Comparison of ENCODE assay signal across 27 cellular contexts in genomic region chr16:60027351-60027750, GRCh38.
"Had no signal": no experiment of that assay in that cellular context is flagged by ENCODE, and none has a peak within 500 bp of the region (broad histone marks: within the 10 kb centered on the region; RNA-seq: fewer than 3 reads in every experiment).

No MANE protein-coding gene starts in this region.

- H3K4me3 ChIP-seq: ovary, psoas muscle, right lobe of liver, sigmoid colon, stomach, thoracic aorta, thyroid gland, tibial nerve, upper lobe of left lung, vagina had no signal

- DNase-seq: nephron progenitor cell; nucleus accumbens; ovary; posterior cingulate gyrus; psoas muscle; right cardiac atrium; right lobe of liver; sigmoid colon; small intestine; stimulated activated CD4-positive, alpha-beta T cell treated with anti-CD3 and anti-CD28 coated beads, Interleukin-15, amount 100 ng/mL, for 24 hours; stimulated activated CD4-positive, alpha-beta T cell treated with anti-CD3 and anti-CD28 coated beads, Interleukin-2, amount 100 ng/mL, for 24 hours; stimulated activated CD4-positive, alpha-beta T cell treated with anti-CD3 and anti-CD28 coated beads, Interleukin-2, amount 100 ng/mL, for 48 hours; stimulated activated CD4-positive, alpha-beta T cell treated with anti-CD3 and anti-CD28 coated beads, Interleukin-4, amount 100 ng/mL, for 24 hours; stimulated activated naive B cell treated with anti-CD40 and anti-IgM and Interleukin-4, amounts not matched to agents 10 μg/mL and 1 μg/mL and 100 μg/mL, for 72 hours; stimulated activated naive CD4-positive, alpha-beta T cell treated with Interleukin-2 at 50 U/mL for 16 hours; stomach; thyroid gland; trophoblast cell; upper lobe of left lung had no signal

- FAIRE-seq: urothelium cell line had no signal

- H3K9me3 ChIP-seq: neutrophil, ovary, psoas muscle, right lobe of liver, sigmoid colon, thoracic aorta, thyroid gland, tibial nerve, upper lobe of left lung, vagina had no signal

- H3K36me3 ChIP-seq: neutrophil, ovary, right lobe of liver, sigmoid colon, stomach, thoracic aorta, thyroid gland, tibial nerve, upper lobe of left lung, vagina had no signal

- H3K27me3 ChIP-seq: neutrophil, ovary, right lobe of liver, sigmoid colon, stomach, thyroid gland, tibial nerve, upper lobe of left lung, vagina had no signal

- ATAC-seq: natural killer cell treated with Interleukin-12 subunit alpha and Interleukin-12 subunit beta and Interleukin-15 and Interleukin-18, amount 100 ng/mL, for 72 hours; psoas muscle; right cardiac atrium; right lobe of liver; stimulated activated effector memory CD8-positive, alpha-beta T cell treated with anti-CD3 and anti-CD28 coated beads, Interleukin-12 subunit alpha, Interleukin-12 subunit beta, amount 100 ng/mL, for 72 hours; stimulated activated naive B cell treated with anti-CD40 and anti-IgM and Interleukin-4, amounts not matched to agents 10 μg/mL and 1 μg/mL and 100 μg/mL, for 72 hours had no signal

- H2AFZ ChIP-seq: parathyroid adenoma had no signal

- H3K4me1 ChIP-seq: parathyroid adenoma, psoas muscle, right lobe of liver, sigmoid colon, stomach, thyroid gland, tibial nerve, upper lobe of left lung, vagina had no signal

- H3K9ac ChIP-seq: parathyroid adenoma had no signal

- H3K79me2 ChIP-seq: parathyroid adenoma had no signal

- H3K27ac ChIP-seq: neutrophil, ovary, parathyroid adenoma, psoas muscle, right lobe of liver, sigmoid colon, stomach, thoracic aorta, thyroid gland, tibial nerve, upper lobe of left lung, vagina had no signal
